In the genomic region with DNA sequence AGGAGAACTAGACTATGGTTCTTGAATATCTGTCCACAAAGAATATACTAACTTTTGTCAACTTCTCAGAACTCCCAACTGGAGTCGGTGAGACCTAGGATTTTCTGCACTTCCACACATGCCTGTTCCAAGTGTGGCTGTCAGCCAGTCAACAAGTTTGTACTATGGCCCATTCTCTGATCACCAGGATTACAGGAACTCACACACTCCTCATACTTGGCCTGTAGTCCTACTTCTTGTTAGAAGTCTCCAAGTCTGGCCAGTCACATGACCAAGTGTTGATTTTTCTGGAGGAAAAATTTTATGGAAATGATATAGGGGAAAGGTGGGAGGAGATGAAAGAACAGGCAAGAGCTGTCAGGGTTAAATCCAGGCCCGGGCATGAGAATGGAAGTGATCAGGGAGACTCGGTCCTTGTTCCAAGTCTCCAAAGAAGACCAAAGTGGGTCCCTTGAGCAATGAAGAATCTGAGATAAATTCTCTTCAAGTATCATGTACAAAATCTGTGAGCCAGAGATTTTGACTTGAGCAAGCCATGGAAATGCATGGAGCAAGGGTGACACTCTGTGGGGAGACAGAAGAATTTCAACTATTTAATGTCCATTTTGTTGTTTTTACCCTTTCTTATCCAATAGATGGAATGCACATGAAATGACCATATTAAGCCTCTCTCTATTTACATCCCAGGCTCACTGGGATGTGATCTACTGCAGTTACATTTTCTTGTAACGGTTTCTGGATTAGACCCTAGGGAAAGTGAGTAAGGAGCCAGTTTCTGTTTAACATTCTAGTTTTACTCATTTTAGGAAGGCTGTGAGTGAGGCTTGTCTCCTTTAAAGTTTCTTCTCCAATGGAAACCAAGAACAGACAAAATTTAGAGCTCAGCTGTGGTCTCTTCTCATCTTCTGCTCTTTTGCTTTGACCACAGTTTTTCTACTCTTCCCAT, we compare ENCODE assay signal across 1 cellular context.
TF ChIP-seq lines count a peak whose summit lies in the region.

No MANE protein-coding gene starts in this region.

TF ChIP-seq in K562, 482 proteins besides CTCF, POLR2A, EP300 and RAD21 (continued from another document):
- TF ChIP-seq, protein P1, sequence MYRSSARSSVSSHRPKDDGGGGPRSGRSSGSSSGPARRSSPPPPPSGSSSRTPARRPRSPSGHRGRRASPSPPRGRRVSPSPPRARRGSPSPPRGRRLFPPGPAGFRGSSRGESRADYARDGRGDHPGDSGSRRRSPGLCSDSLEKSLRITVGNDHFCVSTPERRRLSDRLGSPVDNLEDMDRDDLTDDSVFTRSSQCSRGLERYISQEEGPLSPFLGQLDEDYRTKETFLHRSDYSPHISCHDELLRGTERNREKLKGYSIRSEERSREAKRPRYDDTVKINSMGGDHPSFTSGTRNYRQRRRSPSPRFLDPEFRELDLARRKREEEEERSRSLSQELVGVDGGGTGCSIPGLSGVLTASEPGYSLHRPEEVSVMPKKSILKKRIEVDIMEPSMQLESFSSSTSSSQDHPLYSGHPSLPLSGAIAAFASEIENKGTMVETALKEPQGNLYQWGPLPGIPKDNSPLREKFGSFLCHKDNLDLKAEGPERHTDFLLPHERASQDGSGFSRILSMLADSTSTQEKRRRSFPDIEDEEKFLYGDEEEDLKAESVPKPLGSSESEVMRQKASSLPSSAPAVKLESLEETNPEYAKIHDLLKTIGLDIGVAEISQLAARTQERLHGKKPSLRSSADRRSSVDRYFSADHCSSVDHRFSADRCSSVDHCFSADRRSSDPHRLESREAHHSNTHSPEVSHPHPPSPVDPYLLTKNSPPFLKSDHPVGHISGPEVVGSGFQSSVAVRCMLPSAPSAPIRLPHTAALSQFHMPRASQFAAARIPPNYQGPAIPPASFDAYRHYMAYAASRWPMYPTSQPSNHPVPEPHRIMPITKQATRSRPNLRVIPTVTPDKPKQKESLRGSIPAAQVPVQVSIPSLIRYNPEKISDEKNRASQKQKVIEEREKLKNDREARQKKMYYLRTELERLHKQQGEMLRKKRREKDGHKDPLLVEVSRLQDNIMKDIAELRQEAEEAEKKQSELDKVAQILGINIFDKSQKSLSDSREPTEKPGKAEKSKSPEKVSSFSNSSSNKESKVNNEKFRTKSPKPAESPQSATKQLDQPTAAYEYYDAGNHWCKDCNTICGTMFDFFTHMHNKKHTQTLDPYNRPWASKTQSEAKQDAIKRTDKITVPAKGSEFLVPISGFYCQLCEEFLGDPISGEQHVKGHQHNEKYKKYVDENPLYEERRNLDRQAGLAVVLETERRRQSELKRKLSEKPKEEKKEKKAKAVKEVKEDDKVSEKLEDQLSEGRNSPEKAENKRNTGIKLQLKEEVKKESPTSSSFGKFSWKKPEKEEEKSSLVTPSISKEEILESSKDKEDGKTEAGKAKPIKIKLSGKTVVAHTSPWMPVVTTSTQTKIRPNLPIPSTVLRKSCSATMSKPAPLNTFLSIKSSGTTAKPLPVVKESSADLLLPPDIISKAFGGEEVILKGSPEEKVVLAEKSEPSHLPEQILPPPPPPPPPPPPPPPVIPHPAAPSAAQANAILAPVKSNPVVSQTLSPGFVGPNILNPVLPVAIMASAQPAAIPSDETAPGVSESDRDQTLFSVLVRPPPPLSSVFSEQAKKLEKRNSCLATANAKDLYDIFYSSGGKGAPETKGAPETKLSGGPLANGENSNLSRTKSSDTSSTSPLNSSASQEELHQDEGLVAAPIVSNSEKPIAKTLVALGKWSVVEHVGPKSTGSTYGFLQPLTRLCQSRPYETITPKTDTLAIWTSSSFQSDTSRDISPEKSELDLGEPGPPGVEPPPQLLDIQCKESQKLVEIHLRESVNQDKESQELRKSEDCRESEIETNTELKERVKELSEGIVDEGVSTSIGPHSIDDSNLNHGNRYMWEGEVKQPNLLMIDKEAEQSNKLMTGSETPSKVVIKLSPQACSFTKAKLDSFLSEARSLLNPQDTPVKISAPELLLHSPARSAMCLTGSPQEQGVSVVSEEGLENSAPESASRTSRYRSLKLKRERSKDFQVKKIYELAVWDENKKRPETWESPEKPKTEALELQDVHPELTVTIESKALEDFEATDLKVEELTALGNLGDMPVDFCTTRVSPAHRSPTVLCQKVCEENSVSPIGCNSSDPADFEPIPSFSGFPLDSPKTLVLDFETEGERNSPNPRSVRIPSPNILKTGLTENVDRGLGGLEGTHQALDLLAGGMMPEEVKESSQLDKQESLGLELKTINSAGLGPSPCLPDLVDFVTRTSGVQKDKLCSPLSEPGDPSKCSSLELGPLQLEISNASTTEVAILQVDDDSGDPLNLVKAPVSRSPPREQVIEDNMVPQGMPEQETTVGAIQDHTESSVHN (IDR thresholded peaks at IDR 0.05; ENCODE audit: borderline replicate concordance in 1 of 2, low read depth in 1 of 2) = no peak
- TF ChIP-seq, protein P2, sequence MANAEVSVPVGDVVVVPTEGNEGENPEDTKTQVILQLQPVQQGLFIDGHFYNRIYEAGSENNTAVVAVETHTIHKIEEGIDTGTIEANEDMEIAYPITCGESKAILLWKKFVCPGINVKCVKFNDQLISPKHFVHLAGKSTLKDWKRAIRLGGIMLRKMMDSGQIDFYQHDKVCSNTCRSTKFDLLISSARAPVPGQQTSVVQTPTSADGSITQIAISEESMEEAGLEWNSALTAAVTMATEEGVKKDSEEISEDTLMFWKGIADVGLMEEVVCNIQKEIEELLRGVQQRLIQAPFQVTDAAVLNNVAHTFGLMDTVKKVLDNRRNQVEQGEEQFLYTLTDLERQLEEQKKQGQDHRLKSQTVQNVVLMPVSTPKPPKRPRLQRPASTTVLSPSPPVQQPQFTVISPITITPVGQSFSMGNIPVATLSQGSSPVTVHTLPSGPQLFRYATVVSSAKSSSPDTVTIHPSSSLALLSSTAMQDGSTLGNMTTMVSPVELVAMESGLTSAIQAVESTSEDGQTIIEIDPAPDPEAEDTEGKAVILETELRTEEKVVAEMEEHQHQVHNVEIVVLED (CRISPR knock-in tag; IDR thresholded peaks at IDR 0.05) = 0 out of 2 replicates have a peak, but pooled peaks have one; percentile 29
- TF ChIP-seq ZNF277 (CRISPR knock-in tag; IDR thresholded peaks at IDR 0.05; ENCODE audit: borderline replicate concordance) (no peak), NR3C1 (CRISPR knock-in tag; IDR thresholded peaks at IDR 0.05) (no peak), CBX8 (IDR thresholded peaks at IDR 0.05; ENCODE audit: borderline replicate concordance, extremely low read depth, low read depth, low read length, poor library complexity, severe bottlenecking) (no peak)
TF ChIP-seq in K562: peak in this region for 8.
